Comparison of ENCODE assay signal across 17 cellular contexts in the genomic region with DNA sequence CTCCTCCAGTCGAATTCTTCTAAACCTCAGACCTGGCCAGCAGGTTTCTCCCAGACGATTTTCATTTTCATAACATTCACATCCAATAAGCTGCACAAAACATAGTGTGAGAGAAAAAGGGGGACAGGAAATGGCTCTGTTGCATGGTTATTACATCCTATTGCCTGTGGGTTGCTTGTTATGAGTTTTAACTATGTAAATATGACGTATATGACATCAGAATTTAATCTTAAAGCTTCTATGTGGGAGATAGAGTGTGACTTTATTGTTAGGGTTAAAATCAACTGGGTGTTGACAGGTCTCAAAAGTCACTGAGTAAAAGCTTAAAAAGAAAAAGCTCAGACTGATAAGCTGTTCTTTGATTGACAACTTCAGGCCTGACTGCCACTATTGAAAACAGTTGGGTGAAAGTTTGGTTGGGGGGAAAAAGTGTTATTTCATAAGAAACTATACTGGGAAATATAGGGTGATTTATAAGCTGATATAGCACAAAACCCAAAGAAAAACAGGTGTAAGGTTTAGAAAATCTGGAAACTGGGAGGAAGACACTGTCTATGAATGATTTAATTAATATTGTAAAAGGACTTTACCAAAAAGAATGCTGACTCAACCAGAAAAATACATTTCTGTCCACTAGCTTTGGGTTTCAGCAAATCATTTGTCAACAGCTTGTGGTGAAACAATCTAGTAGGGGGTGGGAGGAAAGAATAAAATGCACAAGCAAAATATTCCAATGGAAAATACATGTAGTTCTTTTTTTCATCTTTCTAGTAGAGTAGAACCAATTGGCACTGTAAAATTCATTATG.
A peak's percentile ranks its signal among the peaks of the same experiment; 100 is the strongest.
DNase-seq lines count a peak whose midpoint lies in the region; ATAC-seq, FAIRE-seq and TF ChIP-seq lines count a peak whose summit lies in the region.
"Had no signal": no experiment of that assay in that cellular context is flagged by ENCODE, and none has a peak within 500 bp of the region (broad histone marks: within the 10 kb centered on the region; RNA-seq: fewer than 3 reads in every experiment).

No MANE protein-coding gene starts in this region.

- no peak overlapping the region for H3K9ac ChIP-seq in K562 (ENCODE audit: insufficient read depth in 1 of 2, low read depth in 2 of 2, low read length in 2 of 2)
- H3K9ac ChIP-seq: GM23248 had no signal

- BruUV-seq in K562 (replicated peaks; lab: Mats Ljungman, UMichigan), result no TSS peak

- TF ChIP-seq RAD21 in A549 (conservative IDR thresholded peaks at IDR 0.05 in 1 of 2, IDR thresholded peaks at IDR 0.05 in 1 of 2) (no peak), K562 (CRISPR knock-in tag; conservative IDR thresholded peaks at IDR 0.05 in 1 of 2, IDR thresholded peaks at IDR 0.05 in 1 of 2) (no peak)

- TF ChIP-seq POLR2A in A549 (IDR thresholded peaks at IDR 0.05; ENCODE audit: low read length) (no peak), K562 (conservative IDR thresholded peaks at IDR 0.05) (no peak)

- H3K4me1 ChIP-seq in A549, result no peaks in the 10 kb centered on the region
- no peaks in the 10 kb centered on the region for H3K4me1 ChIP-seq in K562 (replicated peaks in 1 of 2; ENCODE audit: control insufficient read depth in 2 of 2, insufficient read depth in 2 of 2, low read length in 2 of 2)
- no peaks in the 10 kb centered on the region for H3K4me1 ChIP-seq in small intestine (ENCODE audit: control insufficient read depth in 2 of 2, insufficient read depth in 1 of 2, low read depth in 1 of 2, low read length in 1 of 2)
- H3K4me1 ChIP-seq: BE2C, Caco-2 had no signal

- ATAC-seq in A549 (no peak), HG02938 (IDR thresholded peaks at IDR 0.05; ENCODE audit: unreplicated experiment) (peak; percentile 58), K562 (no peak)
- ATAC-seq: CD8-positive, alpha-beta T cell; HCT116 had no signal

- H3K27ac ChIP-seq in A549 (no peak overlapping the region), K562 (ENCODE audit: extremely low read depth, low read depth, low read length) (no peak overlapping the region), small intestine (ENCODE audit: low read depth in 1 of 2, low read length in 1 of 2) (no peak overlapping the region)
- H3K27ac ChIP-seq: C4-2B, GM23248 had no signal

- 0% methylated on average over 3 of the region's 3 CpGs for WGBS in A549 (ENCODE audit: missing lambda C conversion rate)
- WGBS in K562 (ENCODE audit: insufficient coverage, low coverage, missing lambda C conversion rate), result 0% methylated on average over 2 of the region's 3 CpGs
- 20 to 38% (median 22%) methylated on average over 3 of the region's 3 CpGs for WGBS in small intestine, 3 donors

- no peak for TF ChIP-seq CTCF in A549 (IDR thresholded peaks at IDR 0.05)
- TF ChIP-seq CTCF in K562 (IDR thresholded peaks at IDR 0.05 in 2 of 3, conservative IDR thresholded peaks at IDR 0.05 in 1 of 3; ENCODE audit: insufficient read depth in 2 of 3, low read depth in 1 of 3, low read length in 3 of 3), result no peak
- TF ChIP-seq CTCF in foreskin fibroblast (IDR thresholded peaks at IDR 0.05; ENCODE audit: low read depth, low read length), result no peak

- FAIRE-seq in A549 (lab: Jason Lieb, UNC) (no peak), K562 (lab: Jason Lieb, UNC) (no peak), small intestine (lab: Jason Lieb, UNC) (no peak)
- FAIRE-seq: GM18507, H54 had no signal

- H3K9me3 ChIP-seq in A549 (no peaks in the 10 kb centered on the region), K562 (replicated peaks; ENCODE audit: control insufficient read depth, insufficient read depth, low read depth, low read length) (no peaks in the 10 kb centered on the region), small intestine (ENCODE audit: control insufficient read depth, low read depth) (no peaks in the 10 kb centered on the region)
- H3K9me3 ChIP-seq: BE2C, Caco-2 had no signal

- H3K79me2 ChIP-seq in K562 (ENCODE audit: control insufficient read depth, insufficient read depth, low read length), result no peaks in the 10 kb centered on the region

- H3K4me2 ChIP-seq in A549 (no peak overlapping the region), K562 (ENCODE audit: insufficient read depth, low read length) (no peak overlapping the region)

- H3K36me3 ChIP-seq in K562 (ENCODE audit: control insufficient read depth, insufficient read depth, low read length), result no peaks in the 10 kb centered on the region
- no peaks in the 10 kb centered on the region for H3K36me3 ChIP-seq in small intestine (ENCODE audit: control insufficient read depth in 2 of 2, insufficient read depth in 2 of 2, low read length in 2 of 2)
- H3K36me3 ChIP-seq: BE2C had no signal

- H2AFZ ChIP-seq in K562 (ENCODE audit: low read depth, low read length), result no peak overlapping the region
- H2AFZ ChIP-seq: GM23248 had no signal

- TF ChIP-seq EP300 in A549 (IDR thresholded peaks at IDR 0.05) (no peak), K562 (IDR thresholded peaks at IDR 0.05; ENCODE audit: low read length) (no peak)

- H4K20me1 ChIP-seq in K562 (replicated peaks; ENCODE audit: control insufficient read depth, insufficient read depth, low read length), result no peaks in the 10 kb centered on the region

- H3K27me3 ChIP-seq in K562 (ENCODE audit: control insufficient read depth in 2 of 2, insufficient read depth in 2 of 2, low read length in 2 of 2) (no peaks in the 10 kb centered on the region), small intestine (ENCODE audit: control insufficient read depth in 2 of 2, insufficient read depth in 2 of 2, low read length in 2 of 2) (no peaks in the 10 kb centered on the region)

- CTCF ChIA-PET in A549 (lab: Yijun Ruan, JAX), result no interaction called here
- CTCF ChIA-PET in K562 (lab: Yijun Ruan, JAX; ENCODE audit: low intra/inter-chr PET ratio), result no interaction called here

- POLR2A ChIA-PET in A549 (lab: Yijun Ruan, JAX), result no interaction called here
- POLR2A ChIA-PET in K562 (lab: Yijun Ruan, JAX), result no interaction called here

- intact Hi-C loops in K562 (cut with micrococcal nuclease), result no loop called here

- no peak for DNase-seq in A549 (ENCODE audit: low read depth in 1 of 2, low spot score in 1 of 2)
- DNase-seq in K562 (ENCODE audit: extremely low read depth in 1 of 4, low spot score in 3 of 4), result no peak
- peak; percentile 39 to 69 for DNase-seq in foreskin fibroblast
- DNase-seq in small intestine, result no peak
- no peak for DNase-seq in GDM1 (lab: John Stamatoyannopoulos, UW)
- no peak for DNase-seq in 8988T
- DNase-seq: BE2C; Caco-2; CD8-positive, alpha-beta T cell; DND-41; GF-D8; GM23248 had no signal

- in situ Hi-C loops in K562 (cut with MboI), result no loop called here

- no peaks in the 10 kb centered on the region for H3K9me1 ChIP-seq in K562 (ENCODE audit: control insufficient read depth, insufficient read depth, low read length)

- no peak overlapping the region for H3K4me3 ChIP-seq in A549
- H3K4me3 ChIP-seq in K562, result no peak overlapping the region
- no peak overlapping the region for H3K4me3 ChIP-seq in foreskin fibroblast (ENCODE audit: low read depth in 1 of 2, low read length in 2 of 2)
- H3K4me3 ChIP-seq in small intestine (ENCODE audit: low read depth in 1 of 2, low read length in 2 of 2), result no peak overlapping the region
- H3K4me3 ChIP-seq: GM23248 had no signal

TF ChIP-seq in A549, 52 proteins besides CTCF, POLR2A, EP300 and RAD21:
- TF ChIP-seq MAZ (IDR thresholded peaks at IDR 0.05; ENCODE audit: borderline replicate concordance, low read depth, low read length) (no peak), MAFK (IDR thresholded peaks at IDR 0.05; ENCODE audit: partially characterized antibody) (peak; percentile 25)
TF ChIP-seq in A549: peak in this region for 1.

TF ChIP-seq in K562, 482 proteins besides CTCF, POLR2A, EP300 and RAD21 (continues in another document):
- TF ChIP-seq ZNF79 (CRISPR knock-in tag; IDR thresholded peaks at IDR 0.05; ENCODE audit: low read depth), result no peak
- no peak for TF ChIP-seq CEBPG (CRISPR knock-in tag; IDR thresholded peaks at IDR 0.05)
- peak in 1 of 2 experiments; percentile 61; a peak in 2 of 4 replicates for TF ChIP-seq CEBPG (tag; conservative IDR thresholded peaks at IDR 0.05 in 1 of 2, IDR thresholded peaks at IDR 0.05 in 1 of 2)
- TF ChIP-seq MAFG (tag; conservative IDR thresholded peaks at IDR 0.05), result peak; percentile 23; the same call in 1 of the 2 replicates
- no peak for TF ChIP-seq ZNF830 (CRISPR knock-in tag; IDR thresholded peaks at IDR 0.05)
- TF ChIP-seq, protein P1, sequence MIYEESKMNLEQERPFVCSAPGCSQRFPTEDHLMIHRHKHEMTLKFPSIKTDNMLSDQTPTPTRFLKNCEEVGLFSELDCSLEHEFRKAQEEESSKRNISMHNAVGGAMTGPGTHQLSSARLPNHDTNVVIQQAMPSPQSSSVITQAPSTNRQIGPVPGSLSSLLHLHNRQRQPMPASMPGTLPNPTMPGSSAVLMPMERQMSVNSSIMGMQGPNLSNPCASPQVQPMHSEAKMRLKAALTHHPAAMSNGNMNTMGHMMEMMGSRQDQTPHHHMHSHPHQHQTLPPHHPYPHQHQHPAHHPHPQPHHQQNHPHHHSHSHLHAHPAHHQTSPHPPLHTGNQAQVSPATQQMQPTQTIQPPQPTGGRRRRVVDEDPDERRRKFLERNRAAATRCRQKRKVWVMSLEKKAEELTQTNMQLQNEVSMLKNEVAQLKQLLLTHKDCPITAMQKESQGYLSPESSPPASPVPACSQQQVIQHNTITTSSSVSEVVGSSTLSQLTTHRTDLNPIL (CRISPR knock-in tag; IDR thresholded peaks at IDR 0.05), result no peak
- no peak for TF ChIP-seq RFX1 (IDR thresholded peaks at IDR 0.05)
- no peak for TF ChIP-seq ADNP (tag; IDR thresholded peaks at IDR 0.05)
- TF ChIP-seq SOX6 (IDR thresholded peaks at IDR 0.05), result peak; percentile 33; the same call in 1 of the 2 replicates
- peak; percentile 13; the same call in 1 of the 2 replicates for TF ChIP-seq MAFK (IDR thresholded peaks at IDR 0.05; ENCODE audit: low read length)
- TF ChIP-seq ZNF282 (CRISPR knock-in tag; IDR thresholded peaks at IDR 0.05), result no peak
- TF ChIP-seq TRIM28 (IDR thresholded peaks at IDR 0.05), result no peak

Comparison
In these comparisons a context has a peak if more than half of its experiments do, and no peak if none do; other contexts are left out.
1. DNase-seq: peak in foreskin fibroblast (2 of 2); none in A549 (0 of 2), K562 (0 of 4), small intestine (single experiment), GDM1 (single experiment) and 8988T (single experiment).